In the genomic region with DNA sequence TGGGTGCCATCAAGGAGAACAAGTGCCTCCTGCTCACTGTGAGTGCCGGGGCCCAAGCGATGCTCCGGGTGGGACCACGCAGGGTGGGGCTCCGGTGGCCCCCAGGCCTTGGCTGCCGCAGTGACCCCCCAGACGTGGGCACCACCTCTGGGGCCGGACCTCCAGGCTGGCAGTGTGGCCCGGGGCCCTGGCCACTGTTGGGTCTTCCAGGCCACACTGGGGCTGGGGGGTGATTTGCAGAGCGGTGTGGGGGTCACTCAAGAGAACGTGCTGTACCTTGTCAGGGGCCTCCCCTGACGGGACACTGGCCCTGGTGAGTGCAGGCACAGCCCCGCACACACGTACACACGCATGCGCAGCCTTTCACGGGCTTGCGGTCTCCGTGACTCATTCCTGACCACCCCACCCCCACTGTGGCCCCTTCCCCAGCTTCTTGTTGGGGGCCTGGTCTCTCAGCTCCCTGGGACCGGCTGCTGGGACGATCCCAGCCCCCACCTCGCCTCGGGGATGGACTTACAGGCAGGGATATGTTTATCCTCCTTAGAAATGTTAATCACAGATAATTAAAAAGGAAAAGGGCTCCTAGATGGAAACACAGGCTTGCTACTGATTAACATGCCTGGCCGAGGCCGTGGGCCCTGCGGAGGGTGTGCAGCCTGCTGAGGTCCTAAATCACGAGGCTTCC, we compare ENCODE assay signal across 25 cellular contexts. TPM values are rescaled to one million over a fixed set of nuclear protein-coding genes. Genes with fewer than 3 reads are reported as not detected.
DNase-seq lines count a peak whose midpoint lies in the region; FAIRE-seq and TF ChIP-seq lines count a peak whose summit lies in the region.
"Had no signal": no experiment of that assay in that cellular context is flagged by ENCODE, and none has a peak within 500 bp of the region (broad histone marks: within the 10 kb centered on the region; RNA-seq: fewer than 3 reads in every experiment).

No MANE protein-coding gene starts in this region.

- POLR2A ChIA-PET in H1 (lab: Charles Lee; ENCODE audit: partially characterized antibody): interaction anchor here (0.8 to 13.8 kb wide), 8 partner anchors 10 to 178 kb away, joined by 3 to 234 read pairs (median 4); a partner anchor contains a TSS

- H3K4me3 ChIP-seq in HUES64 (ENCODE audit: low read length) (peak overlapping the region; percentile 15; the same call in 1 of the 2 replicates), H1 (ENCODE audit: extremely low read depth in 1 of 4, insufficient read depth in 2 of 4, low read depth in 3 of 4, low read length in 4 of 4) (peak overlapping the region in 1 of 4 experiments; percentile 22; a peak in 2 of 8 replicates)

- H3K56ac ChIP-seq in H1 (replicated peaks; ENCODE audit: insufficient read length, low read depth, low read length): no peak overlapping the region

- no peak overlapping the region for H3K23ac ChIP-seq in H1 (ENCODE audit: insufficient read length)

- H4K5ac ChIP-seq in H1 (ENCODE audit: insufficient read length, low read depth, low read length): peak overlapping the region; percentile 15

- H2AK5ac ChIP-seq in H1 (ENCODE audit: low read depth, low read length): no peak overlapping the region

- H3K9me3 ChIP-seq in HUES64 (ENCODE audit: insufficient read depth, low read depth, low read length) (no peaks in the 10 kb centered on the region), H1 (ENCODE audit: insufficient read depth in 2 of 2, low read depth in 1 of 2, low read length in 1 of 2) (no peaks in the 10 kb centered on the region)

- H3K27me3 Mint-ChIP-seq in Calu3 (ENCODE audit: unreplicated experiment): peaks cover 15% of the 10 kb centered on the region
- H3K27me3 Mint-ChIP-seq in nephron (ENCODE audit: low read depth): no peaks in the 10 kb centered on the region
- H3K27me3 Mint-ChIP-seq: activated CD4-positive, alpha-beta T cell treated with anti-CD3 and anti-CD28 coated beads, Interleukin-2, amount 10 ng/mL, durations not matched to agents 24 days and 14 days; progenitor cell of endocrine pancreas had no signal

- H3K4me3 Mint-ChIP-seq in Calu3 (ENCODE audit: low read depth, unreplicated experiment): no peak overlapping the region
- H3K4me3 Mint-ChIP-seq in nephron: peak overlapping the region; percentile 27 to 55 (median 37)
- H3K4me3 Mint-ChIP-seq: activated CD4-positive, alpha-beta T cell treated with anti-CD3 and anti-CD28 coated beads, Interleukin-2, amount 10 ng/mL, durations not matched to agents 24 days and 14 days; natural killer cell had no signal

- no peak overlapping the region for H2BK15ac ChIP-seq in H1 (ENCODE audit: low read length)

- intact Hi-C loops in Calu3 (cut with micrococcal nuclease; ENCODE audit: unreplicated experiment): no loop called here

- peaks cover 6% of the 10 kb centered on the region; the same call in 1 of the 2 replicates for H3K36me3 ChIP-seq in HUES64 (ENCODE audit: insufficient read depth, low read length)
- H3K36me3 ChIP-seq in H1 (ENCODE audit: control insufficient read depth in 2 of 4, insufficient read depth in 4 of 4, low read length in 3 of 4): peaks cover 0 to 4% (median 0%) of the 10 kb centered on the region in 4 experiments; a peak in 3 of 8 replicates

- H2BK120ac ChIP-seq in H1 (replicated peaks; ENCODE audit: low read depth, low read length): no peak overlapping the region

- H3K79me2 ChIP-seq in H1 (ENCODE audit: control insufficient read depth in 1 of 2, insufficient read depth in 2 of 2, low read length in 2 of 2): no peaks in the 10 kb centered on the region

- peak overlapping the region; percentile 24 to 36; a peak in 3 of 4 replicates for H3K4me2 ChIP-seq in H1 (ENCODE audit: insufficient read depth in 1 of 2, low read depth in 2 of 2, low read length in 2 of 2)
- H3K4me2 ChIP-seq: KMS-11 had no signal

- no peak overlapping the region for H2BK12ac ChIP-seq in H1 (ENCODE audit: low read depth, low read length)

- no peak for TF ChIP-seq EP300 in H1 (IDR thresholded peaks at IDR 0.05; ENCODE audit: borderline replicate concordance in 1 of 2, low read depth in 2 of 2, low read length in 2 of 2)

- H3K27ac ChIP-seq in HUES64 (ENCODE audit: low read depth, low read length): peak overlapping the region; percentile 86
- H3K27ac ChIP-seq in H1 (ENCODE audit: low read depth, low read length): peak overlapping the region; percentile 81
- H3K27ac ChIP-seq: C4-2B, HL-60, KMS-11 had no signal

- peak overlapping the region; percentile 59 for H3K9ac ChIP-seq in HUES64 (ENCODE audit: low read depth, low read length)
- H3K9ac ChIP-seq in H1 (replicated peaks in 1 of 4; ENCODE audit: extremely low read depth in 1 of 4, low read depth in 3 of 4, low read length in 3 of 4): peak overlapping the region in 3 of 4 experiments; percentile 20 to 45 (median 30); a peak in 2 of 7 replicates
- H3K9ac ChIP-seq: KMS-11 had no signal

- peak overlapping the region; percentile 29 for H3K4ac ChIP-seq in H1 (replicated peaks; ENCODE audit: insufficient read length, low read depth, low read length)

- H3K4me1 ChIP-seq in HUES64 (ENCODE audit: insufficient read depth, low read length) (peaks cover 19% of the 10 kb centered on the region), H1 (replicated peaks in 1 of 4; ENCODE audit: control insufficient read depth in 3 of 4, insufficient read depth in 4 of 4, low read length in 3 of 4) (peaks cover 0 to 31% (median 24%) of the 10 kb centered on the region in 4 experiments; a peak in 6 of 7 replicates)

- CTCF ChIA-PET in Calu3 (lab: Charles Lee) (no interaction called here), H1 (lab: Charles Lee; ENCODE audit: partially characterized antibody) (interaction anchor here (1.0 to 10.5 kb wide), 6 partner anchors 12 to 192 kb away, joined by 3 to 74 read pairs (median 5); a partner anchor contains a TSS)

- peaks cover 9% of the 10 kb centered on the region for H3K4me1 Mint-ChIP-seq in Calu3 (ENCODE audit: low read depth, unreplicated experiment)
- H3K4me1 Mint-ChIP-seq in nephron: peaks cover 19% of the 10 kb centered on the region
- H3K4me1 Mint-ChIP-seq: activated CD4-positive, alpha-beta T cell treated with anti-CD3 and anti-CD28 coated beads, Interleukin-2, amount 10 ng/mL, durations not matched to agents 24 days and 14 days had no signal

- TF ChIP-seq POLR2A in H1 (IDR thresholded peaks at IDR 0.05; ENCODE audit: control extremely low read depth in 1 of 2, low read depth in 2 of 2, low read length in 2 of 2) (peak in 1 of 2 experiments; percentile 9; a peak in 2 of 3 replicates), erythroblast (IDR thresholded peaks at IDR 0.05; ENCODE audit: low read length) (no peak)

- no peak overlapping the region for H3K14ac ChIP-seq in H1 (ENCODE audit: insufficient read length)

- H3K79me1 ChIP-seq in H1 (ENCODE audit: low read depth, low read length): peaks cover 3% of the 10 kb centered on the region

- TF ChIP-seq RAD21 in H1 (IDR thresholded peaks at IDR 0.05 in 1 of 2, conservative IDR thresholded peaks at IDR 0.05 in 1 of 2; ENCODE audit: low read depth in 2 of 2, low read length in 2 of 2): no peak

- no peak overlapping the region; the same call in 1 of the 2 replicates for H3K18ac ChIP-seq in H1 (ENCODE audit: extremely low read depth, low read length)

- H2AFZ ChIP-seq in H1 (ENCODE audit: low read length): no peak overlapping the region

- no peak overlapping the region for H2BK20ac ChIP-seq in H1 (ENCODE audit: low read length)

- 20% methylated on average over 27 of the region's 27 CpGs for WGBS in HUES64
- 73% methylated on average over 25 of the region's 27 CpGs; no CpG with 5 or more reads in 1 of the 2 experiments for WGBS in H1 (ENCODE audit: extremely low coverage in 1 of 2, insufficient coverage in 1 of 2, insufficient read length in 1 of 2, insufficient replicate concordance in 2 of 2, low coverage in 1 of 2, low lambda C conversion rate in 2 of 2, missing lambda C conversion rate in 1 of 2), 2 experiments

- no peak for FAIRE-seq in H1 (lab: Jason Lieb, UNC)
- FAIRE-seq: GM12892, islet of Langerhans had no signal

- BruUV-seq in Calu3 (replicated peaks; lab: Mats Ljungman, UMichigan): no TSS peak

- H3K27me3 ChIP-seq in HUES64 (ENCODE audit: insufficient read depth, low read length) (no peaks in the 10 kb centered on the region), H1 (replicated peaks in 1 of 4; ENCODE audit: control insufficient read depth in 3 of 4, extremely low read depth in 1 of 4, insufficient read depth in 3 of 4, low read length in 3 of 4) (no peaks in the 10 kb centered on the region; a peak in 1 of 7 replicates)

- TF ChIP-seq CTCF in Calu3 (IDR thresholded peaks at IDR 0.05; ENCODE audit: unreplicated experiment) (no peak), H1 (IDR thresholded peaks at IDR 0.05; ENCODE audit: control extremely low read depth in 1 of 3, insufficient read depth in 1 of 3, low read depth in 1 of 3, low read length in 3 of 3) (no peak), nephron (IDR thresholded peaks at IDR 0.05; ENCODE audit: unreplicated experiment in 3 of 3) (no peak)

- H3K36me3 Mint-ChIP-seq in Calu3 (ENCODE audit: insufficient read depth, unreplicated experiment) (peaks cover 87% of the 10 kb centered on the region), nephron (ENCODE audit: low read depth) (no peaks in the 10 kb centered on the region)
- H3K36me3 Mint-ChIP-seq: natural killer cell had no signal

- H2BK5ac ChIP-seq in H1 (ENCODE audit: low read depth, low read length): no peak overlapping the region; the same call in 1 of the 2 replicates

- H4K91ac ChIP-seq in H1 (replicated peaks; ENCODE audit: insufficient read length, low read length): peak overlapping the region; percentile 69

- DNase-seq in Calu3: no peak
- peak in 1 of 2 experiments; percentile 53 for DNase-seq in H1 (ENCODE audit: low read depth in 1 of 2, low spot score in 2 of 2)
- DNase-seq in central memory CD4-positive, alpha-beta T cell: no peak
- no peak for DNase-seq in erythroblast (lab: John Stamatoyannopoulos, UW)
- no peak for DNase-seq in SK-N-DZ (ENCODE audit: low spot score)
- DNase-seq in activated CD8-positive, alpha-beta memory T cell treated with anti-CD3 and anti-CD28 coated beads, Interleukin-2, amount 50 U/mL, for 48 hours: no peak
- DNase-seq: ACHN; activated CD4-positive, alpha-beta T cell treated with anti-CD3 and anti-CD28 coated beads, Interleukin-2, amount 10 ng/mL, durations not matched to agents 24 days and 14 days; activated CD8-positive, alpha-beta memory T cell treated with anti-CD3 and anti-CD28 coated beads, Interleukin-2, amount 50 U/mL, for 4 hours; activated gamma-delta T cell treated with Interleukin-2 at 50 U/mL for 16 hours; amniotic stem cell; mammary epithelial cell; natural killer cell; NCI-H1092; NCI-H2081; NCI-H510A; stimulated activated CD4-positive, alpha-beta T cell treated with anti-CD3 and anti-CD28 coated beads, Interleukin-4, amount 100 ng/mL, for 4 hours had no signal

- H4K8ac ChIP-seq in H1 (ENCODE audit: extremely low read depth, insufficient read depth, low read length): no peak overlapping the region; the same call in 1 of the 2 replicates

- H3K9me3 Mint-ChIP-seq in Calu3 (ENCODE audit: low read depth, unreplicated experiment): no peaks in the 10 kb centered on the region
- no peaks in the 10 kb centered on the region for H3K9me3 Mint-ChIP-seq in nephron
- H3K9me3 Mint-ChIP-seq: activated CD4-positive, alpha-beta T cell treated with anti-CD3 and anti-CD28 coated beads, Interleukin-2, amount 10 ng/mL, durations not matched to agents 24 days and 14 days; natural killer cell had no signal

- H4K20me1 ChIP-seq in H1 (replicated peaks in 1 of 2; ENCODE audit: control insufficient read depth in 1 of 2, insufficient read depth in 2 of 2, low read length in 2 of 2): peaks cover 7 to 45% of the 10 kb centered on the region in 2 experiments

- no peaks in the 10 kb centered on the region for H3K23me2 ChIP-seq in H1 (ENCODE audit: low read depth, low read length)

- H3K27ac Mint-ChIP-seq in Calu3 (ENCODE audit: unreplicated experiment) (peak overlapping the region; percentile 50), nephron (peak overlapping the region; percentile 88 to 92 (median 90))
- H3K27ac Mint-ChIP-seq: activated CD4-positive, alpha-beta T cell treated with anti-CD3 and anti-CD28 coated beads, Interleukin-2, amount 10 ng/mL, durations not matched to agents 24 days and 14 days; natural killer cell; progenitor cell of endocrine pancreas had no signal

RNA-seq across cellular contexts. Expression of a gene that starts 20.2 kb away (rescaled TPM):
- 28.9 and 36.3 TPM in 2 replicates for total RNA-seq in Calu3 (2022)
- 46.6 TPM for polyA plus RNA-seq in HUES64 (2013, experiment 1 of 2)
- polyA plus RNA-seq in HUES64 (2013, experiment 2 of 2): 46.0 TPM
- 74.1 and 75.8 TPM in 2 replicates for total RNA-seq in H1 (2021; fragmentation: NEBNext Ultra II Directional; extraction: Animal tissue kit (Norgen Biotek cat#: 25700))
- polyA plus RNA-seq in H1 (2011; rRNA removed): 145 and 217 TPM in 2 replicates
- 167 TPM for polyA plus RNA-seq in H1 (2011; cell fraction: cytosol; rRNA removed)
- polyA plus RNA-seq in H1 (2011; cell fraction: nucleus; rRNA removed): 298 TPM
- polyA plus RNA-seq in H1 (2012, experiment 1 of 2): 43.0 to 90.8 TPM (median 85.3 TPM) in 4 replicates
- polyA plus RNA-seq in H1 (2012, experiment 2 of 2): 79.3 TPM
- polyA plus RNA-seq in H1 (2013, experiment 1 of 2): 88.9 TPM
- 84.1 TPM for polyA plus RNA-seq in H1 (2013, experiment 2 of 2)
- polyA minus RNA-seq in H1 (2011; rRNA and poly(A)+ RNA removed): 55.7 and 63.0 TPM in 2 replicates
- 58.9 TPM for polyA minus RNA-seq in H1 (2011; cell fraction: cytosol; rRNA and poly(A)+ RNA removed)
- polyA minus RNA-seq in H1 (2011; cell fraction: nucleus; rRNA and poly(A)+ RNA removed): 56.8 TPM
- polyA plus RNA-seq in SK-N-DZ (2014; cell fraction: cytosol; rRNA removed): 93.8 and 122 TPM in 2 replicates
- polyA plus RNA-seq in SK-N-DZ (2014; cell fraction: nucleus; rRNA removed): 185 and 239 TPM in 2 replicates

RNA-seq across cellular contexts. Expression of a gene that starts 20.5 kb away (rescaled TPM):
- 107 and 115 TPM in 2 replicates for total RNA-seq in Calu3 (2022)
- 137 TPM for polyA plus RNA-seq in HUES64 (2013, experiment 1 of 2)
- polyA plus RNA-seq in HUES64 (2013, experiment 2 of 2): 140 TPM
- 151 and 167 TPM in 2 replicates for total RNA-seq in H1 (2021; fragmentation: NEBNext Ultra II Directional; extraction: Animal tissue kit (Norgen Biotek cat#: 25700))
- polyA plus RNA-seq in H1 (2011; rRNA removed): 140 and 142 TPM in 2 replicates
- 136 TPM for polyA plus RNA-seq in H1 (2011; cell fraction: cytosol; rRNA removed)
- 416 TPM for polyA plus RNA-seq in H1 (2011; cell fraction: nucleus; rRNA removed)
- 193 to 318 TPM (median 295 TPM) in 4 replicates for polyA plus RNA-seq in H1 (2012, experiment 1 of 2)
- polyA plus RNA-seq in H1 (2012, experiment 2 of 2): 68.0 TPM
- polyA plus RNA-seq in H1 (2013, experiment 1 of 2): 240 TPM
- 247 TPM for polyA plus RNA-seq in H1 (2013, experiment 2 of 2)
- polyA minus RNA-seq in H1 (2011; rRNA and poly(A)+ RNA removed): 72.5 and 95.8 TPM in 2 replicates
- polyA minus RNA-seq in H1 (2011; cell fraction: cytosol; rRNA and poly(A)+ RNA removed): 138 TPM
- 79.6 TPM for polyA minus RNA-seq in H1 (2011; cell fraction: nucleus; rRNA and poly(A)+ RNA removed)
- 19.3 and 25.4 TPM in 2 replicates for polyA plus RNA-seq in SK-N-DZ (2014; cell fraction: cytosol; rRNA removed)
- polyA plus RNA-seq in SK-N-DZ (2014; cell fraction: nucleus; rRNA removed): 10.4 and 16.2 TPM in 2 replicates

RNA-seq across cellular contexts. Expression of a gene that starts 30.1 kb away (rescaled TPM):
- total RNA-seq in Calu3 (2022): 472 and 482 TPM in 2 replicates
- polyA plus RNA-seq in HUES64 (2013, experiment 1 of 2): 65.1 TPM
- polyA plus RNA-seq in HUES64 (2013, experiment 2 of 2): 87.2 TPM
- total RNA-seq in H1 (2021; fragmentation: NEBNext Ultra II Directional; extraction: Animal tissue kit (Norgen Biotek cat#: 25700)): 93.4 and 101 TPM in 2 replicates
- polyA plus RNA-seq in H1 (2011; rRNA removed): 212 and 257 TPM in 2 replicates
- 196 TPM for polyA plus RNA-seq in H1 (2011; cell fraction: cytosol; rRNA removed)
- 315 TPM for polyA plus RNA-seq in H1 (2011; cell fraction: nucleus; rRNA removed)
- 85.6 to 141 TPM (median 135 TPM) in 4 replicates for polyA plus RNA-seq in H1 (2012, experiment 1 of 2)
- 137 TPM for polyA plus RNA-seq in H1 (2012, experiment 2 of 2)
- polyA plus RNA-seq in H1 (2013, experiment 1 of 2): 105 TPM
- 114 TPM for polyA plus RNA-seq in H1 (2013, experiment 2 of 2)
- 117 and 123 TPM in 2 replicates for polyA minus RNA-seq in H1 (2011; rRNA and poly(A)+ RNA removed)
- 66.3 TPM for polyA minus RNA-seq in H1 (2011; cell fraction: cytosol; rRNA and poly(A)+ RNA removed)
- 80.7 TPM for polyA minus RNA-seq in H1 (2011; cell fraction: nucleus; rRNA and poly(A)+ RNA removed)
- polyA plus RNA-seq in SK-N-DZ (2014; cell fraction: cytosol; rRNA removed): 190 and 218 TPM in 2 replicates
- 299 and 307 TPM in 2 replicates for polyA plus RNA-seq in SK-N-DZ (2014; cell fraction: nucleus; rRNA removed)

RNA-seq across cellular contexts. Expression of a gene that starts 35.1 kb away (rescaled TPM):
- total RNA-seq in Calu3 (2022): 33.4 and 35.3 TPM in 2 replicates
- polyA plus RNA-seq in HUES64 (2013, experiment 1 of 2): 7.4 TPM
- polyA plus RNA-seq in HUES64 (2013, experiment 2 of 2): 10.2 TPM
- total RNA-seq in H1 (2021; fragmentation: NEBNext Ultra II Directional; extraction: Animal tissue kit (Norgen Biotek cat#: 25700)): 26.4 and 29.3 TPM in 2 replicates
- polyA plus RNA-seq in H1 (2011; rRNA removed): 18.2 and 34.9 TPM in 2 replicates
- 27.3 TPM for polyA plus RNA-seq in H1 (2011; cell fraction: cytosol; rRNA removed)
- polyA plus RNA-seq in H1 (2011; cell fraction: nucleus; rRNA removed): 119 TPM
- polyA plus RNA-seq in H1 (2012, experiment 1 of 2): 11.5 to 25.5 TPM (median 19.6 TPM) in 4 replicates
- 13.0 TPM for polyA plus RNA-seq in H1 (2012, experiment 2 of 2)
- 19.0 TPM for polyA plus RNA-seq in H1 (2013, experiment 1 of 2)
- polyA plus RNA-seq in H1 (2013, experiment 2 of 2): 17.3 TPM
- polyA minus RNA-seq in H1 (2011; rRNA and poly(A)+ RNA removed): 2.3 and 2.9 TPM in 2 replicates
- 10.1 TPM for polyA minus RNA-seq in H1 (2011; cell fraction: cytosol; rRNA and poly(A)+ RNA removed)
- polyA minus RNA-seq in H1 (2011; cell fraction: nucleus; rRNA and poly(A)+ RNA removed): 19.8 TPM
- polyA plus RNA-seq in SK-N-DZ (2014; cell fraction: cytosol; rRNA removed): 25.4 and 33.1 TPM in 2 replicates
- polyA plus RNA-seq in SK-N-DZ (2014; cell fraction: nucleus; rRNA removed): 281 and 344 TPM in 2 replicates

RNA-seq across cellular contexts. Expression of a gene that starts 44.1 kb away (rescaled TPM):
- total RNA-seq in Calu3 (2022): 134 and 151 TPM in 2 replicates
- 21.5 TPM for polyA plus RNA-seq in HUES64 (2013, experiment 1 of 2)
- 23.5 TPM for polyA plus RNA-seq in HUES64 (2013, experiment 2 of 2)
- total RNA-seq in H1 (2021; fragmentation: NEBNext Ultra II Directional; extraction: Animal tissue kit (Norgen Biotek cat#: 25700)): 62.1 and 62.2 TPM in 2 replicates
- 30.9 and 63.7 TPM in 2 replicates for polyA plus RNA-seq in H1 (2011; rRNA removed)
- 23.5 TPM for polyA plus RNA-seq in H1 (2011; cell fraction: cytosol; rRNA removed)
- polyA plus RNA-seq in H1 (2011; cell fraction: nucleus; rRNA removed): 272 TPM
- 27.2 to 66.6 TPM (median 57.4 TPM) in 4 replicates for polyA plus RNA-seq in H1 (2012, experiment 1 of 2)
- 30.4 TPM for polyA plus RNA-seq in H1 (2012, experiment 2 of 2)
- 53.9 TPM for polyA plus RNA-seq in H1 (2013, experiment 1 of 2)
- polyA plus RNA-seq in H1 (2013, experiment 2 of 2): 50.2 TPM
- polyA minus RNA-seq in H1 (2011; rRNA and poly(A)+ RNA removed): 20.4 and 30.0 TPM in 2 replicates
- polyA minus RNA-seq in H1 (2011; cell fraction: cytosol; rRNA and poly(A)+ RNA removed): 34.8 TPM
- polyA minus RNA-seq in H1 (2011; cell fraction: nucleus; rRNA and poly(A)+ RNA removed): 76.6 TPM
- polyA plus RNA-seq in SK-N-DZ (2014; cell fraction: cytosol; rRNA removed): 23.7 and 25.9 TPM in 2 replicates
- polyA plus RNA-seq in SK-N-DZ (2014; cell fraction: nucleus; rRNA removed): 119 and 135 TPM in 2 replicates
